ENCODE assay signal across 11 cellular contexts in genomic region chr3:80771085-80771484, GRCh38.
DNase-seq lines count a peak whose midpoint lies in the region; ATAC-seq, FAIRE-seq and TF ChIP-seq lines count a peak whose summit lies in the region.
"Had no signal": no experiment of that assay in that cellular context is flagged by ENCODE, and none has a peak within 500 bp of the region (broad histone marks: within the 10 kb centered on the region; RNA-seq: fewer than 3 reads in every experiment).

No MANE protein-coding gene starts in this region.

- no peaks in the 10 kb centered on the region for H3K9me3 ChIP-seq in WERI-Rb-1 (ENCODE audit: severe bottlenecking)
- H3K9me3 ChIP-seq: thoracic aorta had no signal

- H3K27me3 ChIP-seq in bronchial epithelial cell (ENCODE audit: control insufficient read depth, insufficient read depth, low read length) (no peaks in the 10 kb centered on the region), WERI-Rb-1 (ENCODE audit: insufficient read depth, low read depth, severe bottlenecking) (no peaks in the 10 kb centered on the region)
- H3K27me3 ChIP-seq: foreskin keratinocyte had no signal

- DNase-seq in NCI-H1105 (lab: John Stamatoyannopoulos, UW), result peak; percentile 65
- no peak for DNase-seq in bronchial epithelial cell (ENCODE audit: low read depth)
- peak; percentile 23 for DNase-seq in non-pigmented ciliary epithelial cell (ENCODE audit: low read depth)
- no peak for DNase-seq in WERI-Rb-1
- no peak for DNase-seq in stimulated activated CD8-positive, alpha-beta memory T cell treated with anti-CD3 and anti-CD28 coated beads, Interleukin-4, amount 100 ng/mL, for 48 hours
- DNase-seq: activated CD8-positive, alpha-beta T cell treated with anti-CD3 and anti-CD28 coated beads for 36 hours; foreskin keratinocyte had no signal

- TF ChIP-seq CTCF in bronchial epithelial cell (IDR thresholded peaks at IDR 0.05; ENCODE audit: insufficient read depth, low read length, severe bottlenecking) (no peak), WERI-Rb-1 (IDR thresholded peaks at IDR 0.05; ENCODE audit: low read depth, low read length) (no peak)

- no peak overlapping the region for H3K27ac ChIP-seq in WERI-Rb-1
- H3K27ac ChIP-seq: foreskin keratinocyte, thoracic aorta had no signal

- ATAC-seq in GM18907 (IDR thresholded peaks at IDR 0.05; ENCODE audit: unreplicated experiment) (peak; percentile 66), HG02970 (IDR thresholded peaks at IDR 0.05; ENCODE audit: low FRiP score, unreplicated experiment) (no peak)
- ATAC-seq: activated CD8-positive, alpha-beta T cell treated with anti-CD3 and anti-CD28 coated beads for 36 hours; foreskin keratinocyte; Panc1 had no signal

- no peak overlapping the region for H3K4me3 ChIP-seq in bronchial epithelial cell (ENCODE audit: low read depth, low read length)
- no peak overlapping the region for H3K4me3 ChIP-seq in WERI-Rb-1 (ENCODE audit: low read depth, low read length)
- H3K4me3 ChIP-seq: thoracic aorta had no signal

- peak; percentile 77 for FAIRE-seq in bronchial epithelial cell (lab: Jason Lieb, UNC)

- H3K36me3 ChIP-seq in bronchial epithelial cell (ENCODE audit: control insufficient read depth, insufficient read depth, low read length) (no peaks in the 10 kb centered on the region), WERI-Rb-1 (no peaks in the 10 kb centered on the region)
- H3K36me3 ChIP-seq: thoracic aorta had no signal

Comparison
In these comparisons a context has a peak if more than half of its experiments do, and no peak if none do; other contexts are left out.
1. DNase-seq: peak in NCI-H1105 (single experiment) and non-pigmented ciliary epithelial cell (single experiment); none in bronchial epithelial cell (single experiment), WERI-Rb-1 (single experiment) and stimulated activated CD8-positive, alpha-beta memory T cell treated with anti-CD3 and anti-CD28 coated beads, Interleukin-4, amount 100 ng/mL, for 48 hours (single experiment).